In the genomic region with DNA sequence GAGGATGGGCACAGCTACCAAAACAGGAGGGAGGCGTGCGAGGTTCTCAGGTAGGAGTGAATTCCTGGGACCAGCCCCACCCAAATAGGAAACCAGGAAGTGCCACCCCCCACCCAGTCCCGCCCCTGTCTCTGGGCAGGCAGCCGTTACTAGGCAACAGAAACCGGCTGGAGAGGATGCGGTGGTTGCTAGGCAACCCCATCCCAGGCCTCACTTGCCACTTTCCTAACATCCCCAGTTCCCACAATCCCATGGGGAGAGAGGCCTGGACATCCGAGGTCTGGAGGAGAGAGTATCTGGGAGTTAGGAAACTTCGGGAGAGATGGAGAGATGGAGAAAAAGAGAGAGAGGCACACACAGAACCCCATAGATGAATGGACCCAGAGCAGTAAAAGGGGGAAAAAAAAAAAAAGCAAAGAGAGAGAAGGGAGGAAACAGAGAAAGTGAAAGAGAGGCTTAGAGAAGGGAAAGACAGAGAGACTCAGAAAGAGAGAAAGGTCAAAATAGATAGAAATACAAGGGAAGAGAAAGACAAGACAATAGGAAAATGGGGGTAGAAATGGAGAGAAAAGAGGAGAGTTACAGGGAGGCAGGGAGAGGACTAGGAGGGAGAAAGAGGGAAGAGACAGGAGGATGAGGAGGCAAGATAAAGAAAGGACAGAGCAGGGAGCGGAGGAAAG, we compare ENCODE assay signal across 1 cellular context.
TF ChIP-seq lines count a peak whose summit lies in the region.

No MANE protein-coding gene starts in this region.

TF ChIP-seq in GM12878, 131 proteins besides CTCF, POLR2A, EP300 and RAD21 (continued from another document):
- peak; percentile 83; the same call in 1 of the 2 replicates for TF ChIP-seq RFX5 (IDR thresholded peaks at IDR 0.05; ENCODE audit: low read depth, low read length)
TF ChIP-seq in GM12878: peak in this region for 2.
